12 cellular contexts compared by ENCODE assay signal in the genomic region with DNA sequence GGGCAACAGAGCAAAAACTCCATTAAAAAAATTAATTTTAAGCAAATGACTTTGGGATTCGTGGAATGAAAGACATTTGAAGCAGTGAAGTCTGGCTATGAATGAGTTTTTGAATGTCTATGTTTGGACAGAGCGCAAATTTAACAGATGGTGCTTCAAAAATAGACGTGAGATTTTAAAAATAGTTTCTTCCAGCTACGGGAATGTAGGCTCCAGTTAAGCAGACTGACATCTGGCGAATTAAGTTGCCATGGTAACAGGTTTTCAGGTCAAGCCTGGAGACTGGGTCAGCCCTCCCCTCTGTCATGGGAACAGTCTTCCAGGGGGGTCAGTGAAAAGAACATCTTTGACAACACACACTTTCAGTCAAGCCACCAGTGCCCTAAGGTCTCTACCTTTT.
DNase-seq lines count a peak whose midpoint lies in the region; ATAC-seq and TF ChIP-seq lines count a peak whose summit lies in the region.
"Had no signal": no experiment of that assay in that cellular context is flagged by ENCODE, and none has a peak within 500 bp of the region (broad histone marks: within the 10 kb centered on the region; RNA-seq: fewer than 3 reads in every experiment).

No MANE protein-coding gene starts in this region.

- H3K36me3 ChIP-seq in BLaER1 (no peaks in the 10 kb centered on the region), neural progenitor cell (no peaks in the 10 kb centered on the region)
- H3K36me3 ChIP-seq: BE2C had no signal

- peak; percentile 43 for DNase-seq in NCI-H524 treated with DMSO at 0.1 percent for 48 hours (lab: John Stamatoyannopoulos, UW)
- no peak for DNase-seq in glutamatergic neuron
- DNase-seq in neural progenitor cell (ENCODE audit: low spot score): peak; percentile 87
- no peak for DNase-seq in immature natural killer cell
- DNase-seq in stimulated activated naive B cell treated with anti-CD40 and anti-IgM and Interleukin-4, amounts not matched to agents 10 μg/mL and 1 μg/mL and 100 μg/mL, for 72 hours: no peak
- no peak for DNase-seq in DMS79 (lab: John Stamatoyannopoulos, UW)
- DNase-seq: activated CD8-positive, alpha-beta memory T cell treated with anti-CD3 and anti-CD28 coated beads, Interleukin-2, amount 10 ng/mL, durations not matched to agents 7 days and 5 days; BE2C; NK-92 treated with Interleukin-12 subunit alpha and Interleukin-12 subunit beta, amount 100 ng/mL, for 24 hours had no signal

- peak overlapping the region; percentile 48; the same call in 1 of the 2 replicates for H3K9ac ChIP-seq in BLaER1
- H3K9ac ChIP-seq in neural progenitor cell: no peak overlapping the region

- no peaks in the 10 kb centered on the region for H3K79me2 ChIP-seq in neural progenitor cell (ENCODE audit: low read depth)

- peak overlapping the region; percentile 40 for H3K27ac Mint-ChIP-seq in glutamatergic neuron (ENCODE audit: unreplicated experiment)
- peak overlapping the region; percentile 91 for H3K27ac Mint-ChIP-seq in neural progenitor cell
- no peak overlapping the region for H3K27ac Mint-ChIP-seq in immature natural killer cell
- H3K27ac Mint-ChIP-seq in stimulated activated naive B cell treated with anti-CD40 and anti-IgM and Interleukin-4, amounts not matched to agents 10 μg/mL and 1 μg/mL and 100 μg/mL, for 72 hours: no peak overlapping the region
- H3K27ac Mint-ChIP-seq: activated CD8-positive, alpha-beta memory T cell treated with anti-CD3 and anti-CD28 coated beads, Interleukin-2, amount 10 ng/mL, durations not matched to agents 7 days and 5 days; T-helper 1 cell treated with Interleukin-12 subunit alpha and Interleukin-12 subunit beta and Interleukin-4 antibody, amounts not matched to agents 30 μg/mL and 1 μg/mL, for 36 hours had no signal

- H3K27ac ChIP-seq in BLaER1: peak overlapping the region; percentile 64
- H3K27ac ChIP-seq in neural progenitor cell: no peak overlapping the region

- peaks cover 28% of the 10 kb centered on the region for H3F3A ChIP-seq in neural progenitor cell (ENCODE audit: low read depth)

- peaks cover 6% of the 10 kb centered on the region for H3K27me3 Mint-ChIP-seq in glutamatergic neuron (ENCODE audit: unreplicated experiment)
- H3K27me3 Mint-ChIP-seq in neural progenitor cell (ENCODE audit: insufficient read depth, low read depth): peaks cover 8% of the 10 kb centered on the region
- H3K27me3 Mint-ChIP-seq in immature natural killer cell (ENCODE audit: low read depth in 3 of 3): peaks cover 4 to 8% (median 8%) of the 10 kb centered on the region in 3 donors
- H3K27me3 Mint-ChIP-seq in stimulated activated naive B cell treated with anti-CD40 and anti-IgM and Interleukin-4, amounts not matched to agents 10 μg/mL and 1 μg/mL and 100 μg/mL, for 72 hours: peaks cover 0 to 4% of the 10 kb centered on the region in 2 donors
- H3K27me3 Mint-ChIP-seq: activated CD8-positive, alpha-beta memory T cell treated with anti-CD3 and anti-CD28 coated beads, Interleukin-2, amount 10 ng/mL, durations not matched to agents 7 days and 5 days had no signal

- H4K20me1 ChIP-seq in BLaER1 (no peaks in the 10 kb centered on the region), neural progenitor cell (ENCODE audit: low read depth) (no peaks in the 10 kb centered on the region)

- H3K9me3 ChIP-seq in BLaER1 (no peaks in the 10 kb centered on the region), neural progenitor cell (ENCODE audit: low read depth) (no peaks in the 10 kb centered on the region)
- H3K9me3 ChIP-seq: BE2C had no signal

- H3K4me3 Mint-ChIP-seq in glutamatergic neuron (ENCODE audit: unreplicated experiment): peak overlapping the region; percentile 50
- peak overlapping the region; percentile 69 for H3K4me3 Mint-ChIP-seq in neural progenitor cell
- no peak overlapping the region for H3K4me3 Mint-ChIP-seq in immature natural killer cell
- no peak overlapping the region for H3K4me3 Mint-ChIP-seq in stimulated activated naive B cell treated with anti-CD40 and anti-IgM and Interleukin-4, amounts not matched to agents 10 μg/mL and 1 μg/mL and 100 μg/mL, for 72 hours
- H3K4me3 Mint-ChIP-seq: activated CD8-positive, alpha-beta memory T cell treated with anti-CD3 and anti-CD28 coated beads, Interleukin-2, amount 10 ng/mL, durations not matched to agents 7 days and 5 days; T-helper 1 cell treated with Interleukin-12 subunit alpha and Interleukin-12 subunit beta and Interleukin-4 antibody, amounts not matched to agents 30 μg/mL and 1 μg/mL, for 36 hours had no signal

- H3K4me1 ChIP-seq in BLaER1 (peaks cover 36% of the 10 kb centered on the region), neural progenitor cell (peaks cover 29% of the 10 kb centered on the region)
- H3K4me1 ChIP-seq: BE2C had no signal

- no peaks in the 10 kb centered on the region for H3K36me3 Mint-ChIP-seq in glutamatergic neuron (ENCODE audit: unreplicated experiment)
- H3K36me3 Mint-ChIP-seq in neural progenitor cell: no peaks in the 10 kb centered on the region
- H3K36me3 Mint-ChIP-seq in immature natural killer cell: no peaks in the 10 kb centered on the region
- H3K36me3 Mint-ChIP-seq in stimulated activated naive B cell treated with anti-CD40 and anti-IgM and Interleukin-4, amounts not matched to agents 10 μg/mL and 1 μg/mL and 100 μg/mL, for 72 hours: no peaks in the 10 kb centered on the region
- H3K36me3 Mint-ChIP-seq: activated CD8-positive, alpha-beta memory T cell treated with anti-CD3 and anti-CD28 coated beads, Interleukin-2, amount 10 ng/mL, durations not matched to agents 7 days and 5 days had no signal

- no peak overlapping the region for H2AFZ ChIP-seq in neural progenitor cell (replicated peaks)

- H3K27me3 ChIP-seq in BLaER1 (no peaks in the 10 kb centered on the region), neural progenitor cell (no peaks in the 10 kb centered on the region)
- H3K27me3 ChIP-seq: BE2C had no signal

- no peak for ATAC-seq in stimulated activated naive B cell treated with anti-CD40 and anti-IgM and Interleukin-4, amounts not matched to agents 10 μg/mL and 1 μg/mL and 100 μg/mL, for 72 hours (replicated peaks)
- no peak for ATAC-seq in GM19452 (IDR thresholded peaks at IDR 0.05; ENCODE audit: unreplicated experiment)
- ATAC-seq: activated CD8-positive, alpha-beta memory T cell treated with anti-CD3 and anti-CD28 coated beads, Interleukin-2, amount 10 ng/mL, durations not matched to agents 7 days and 5 days had no signal

- H3K4me3 ChIP-seq in BLaER1 (no peak overlapping the region; the same call in 1 of the 2 replicates), neural progenitor cell (no peak overlapping the region)

- H3K4me2 ChIP-seq in BLaER1 (peak overlapping the region; percentile 85), neural progenitor cell (peak overlapping the region; percentile 45)

- peaks cover 14% of the 10 kb centered on the region for H3K4me1 Mint-ChIP-seq in glutamatergic neuron (ENCODE audit: low read depth, unreplicated experiment)
- peaks cover 57% of the 10 kb centered on the region for H3K4me1 Mint-ChIP-seq in neural progenitor cell
- peaks cover 0 to 7% of the 10 kb centered on the region in 2 donors for H3K4me1 Mint-ChIP-seq in immature natural killer cell
- peaks cover 3 to 7% of the 10 kb centered on the region in 2 donors for H3K4me1 Mint-ChIP-seq in stimulated activated naive B cell treated with anti-CD40 and anti-IgM and Interleukin-4, amounts not matched to agents 10 μg/mL and 1 μg/mL and 100 μg/mL, for 72 hours

- TF ChIP-seq CTCF in glutamatergic neuron (IDR thresholded peaks at IDR 0.05; ENCODE audit: partially characterized antibody, unreplicated experiment) (no peak), neural progenitor cell (IDR thresholded peaks at IDR 0.05) (no peak)

- H3K9me3 Mint-ChIP-seq in glutamatergic neuron (ENCODE audit: unreplicated experiment) (peaks cover 3% of the 10 kb centered on the region), neural progenitor cell (no peaks in the 10 kb centered on the region), immature natural killer cell (no peaks in the 10 kb centered on the region)
- no peaks in the 10 kb centered on the region for H3K9me3 Mint-ChIP-seq in stimulated activated naive B cell treated with anti-CD40 and anti-IgM and Interleukin-4, amounts not matched to agents 10 μg/mL and 1 μg/mL and 100 μg/mL, for 72 hours
- H3K9me3 Mint-ChIP-seq: T-helper 1 cell treated with Interleukin-12 subunit alpha and Interleukin-12 subunit beta and Interleukin-4 antibody, amounts not matched to agents 30 μg/mL and 1 μg/mL, for 36 hours had no signal

Comparison
In these comparisons a context has a peak if more than half of its experiments do, and no peak if none do; other contexts are left out.
1. DNase-seq: peak in NCI-H524 treated with DMSO at 0.1 percent for 48 hours (single experiment) and neural progenitor cell (single experiment); none in glutamatergic neuron (single experiment), immature natural killer cell (0 of 3), stimulated activated naive B cell treated with anti-CD40 and anti-IgM and Interleukin-4, amounts not matched to agents 10 μg/mL and 1 μg/mL and 100 μg/mL, for 72 hours (single experiment) and DMS79 (single experiment).
2. H3K27ac Mint-ChIP-seq: peak in glutamatergic neuron (single experiment) and neural progenitor cell (single experiment); none in immature natural killer cell (0 of 6) and stimulated activated naive B cell treated with anti-CD40 and anti-IgM and Interleukin-4, amounts not matched to agents 10 μg/mL and 1 μg/mL and 100 μg/mL, for 72 hours (single experiment).
3. H3K4me3 Mint-ChIP-seq: peak in glutamatergic neuron (single experiment) and neural progenitor cell (single experiment); none in immature natural killer cell (0 of 5) and stimulated activated naive B cell treated with anti-CD40 and anti-IgM and Interleukin-4, amounts not matched to agents 10 μg/mL and 1 μg/mL and 100 μg/mL, for 72 hours (0 of 2).